In genomic region chr11:75538150-75538942, GRCh38 we compare ENCODE assay signal across 1 cellular context.
TF ChIP-seq lines count a peak whose summit lies in the region.

No MANE protein-coding gene starts in this region.

TF ChIP-seq in HCT116, 20 proteins besides CTCF, POLR2A, EP300 and RAD21 (continued from another document):
- TF ChIP-seq EZH2 (IDR thresholded peaks at IDR 0.05) (no peak), YY1 (IDR thresholded peaks at IDR 0.05; ENCODE audit: extremely low read depth, insufficient replicate concordance, low read depth, low read length) (no peak), POLR2AphosphoS5 (IDR thresholded peaks at IDR 0.05; ENCODE audit: low read depth, low read length) (no peak), MAX (IDR thresholded peaks at IDR 0.05) (no peak), ZNF274 (IDR thresholded peaks at IDR 0.05; ENCODE audit: low read depth, low read length) (no peak), CBX3 (IDR thresholded peaks at IDR 0.05; ENCODE audit: low read depth) (no peak), EZH2phosphoT487 (IDR thresholded peaks at IDR 0.05; ENCODE audit: borderline replicate concordance) (no peak), TCF7L2 (IDR thresholded peaks at IDR 0.05; ENCODE audit: borderline replicate concordance, extremely low read depth, insufficient read depth, insufficient read length) (no peak), FOSL1 (IDR thresholded peaks at IDR 0.05; ENCODE audit: low read depth) (no peak), ATF3 (IDR thresholded peaks at IDR 0.05) (no peak), JUND (IDR thresholded peaks at IDR 0.05) (no peak), ZFX (IDR thresholded peaks at IDR 0.05) (no peak)
